In genomic region chr19:7743425-7743841, GRCh38 we compare ENCODE assay signal across 14 cellular contexts. TPM values are rescaled to one million over a fixed set of nuclear protein-coding genes. Genes with fewer than 3 reads are reported as not detected.
DNase-seq lines count a peak whose midpoint lies in the region; ATAC-seq, FAIRE-seq and TF ChIP-seq lines count a peak whose summit lies in the region.
"Had no signal": no experiment of that assay in that cellular context is flagged by ENCODE, and none has a peak within 500 bp of the region (broad histone marks: within the 10 kb centered on the region; RNA-seq: fewer than 3 reads in every experiment).

No MANE protein-coding gene starts in this region.

- TF ChIP-seq CTCF in glutamatergic neuron (IDR thresholded peaks at IDR 0.05; ENCODE audit: partially characterized antibody, unreplicated experiment): no peak
- no peak for TF ChIP-seq CTCF in right atrium auricular region (IDR thresholded peaks at IDR 0.05)

- H3K27ac ChIP-seq in right atrium auricular region: no peak overlapping the region
- H3K27ac ChIP-seq: upper lobe of left lung had no signal

- H3K27me3 Mint-ChIP-seq in glutamatergic neuron (ENCODE audit: unreplicated experiment): peaks cover 4% of the 10 kb centered on the region

- no peaks in the 10 kb centered on the region for H3K4me1 ChIP-seq in right atrium auricular region
- H3K4me1 ChIP-seq: HAP-1, upper lobe of left lung had no signal

- H3K9me3 ChIP-seq in right atrium auricular region: no peaks in the 10 kb centered on the region
- H3K9me3 ChIP-seq: HAP-1, upper lobe of left lung had no signal

- peaks cover 5% of the 10 kb centered on the region for H3K36me3 Mint-ChIP-seq in glutamatergic neuron (ENCODE audit: unreplicated experiment)
- H3K36me3 Mint-ChIP-seq: brain had no signal

- H3K9me3 Mint-ChIP-seq in glutamatergic neuron (ENCODE audit: unreplicated experiment): peaks cover 15% of the 10 kb centered on the region

- ATAC-seq in GM18498 (IDR thresholded peaks at IDR 0.05; ENCODE audit: unreplicated experiment) (peak; percentile 50), GM19438 (IDR thresholded peaks at IDR 0.05; ENCODE audit: low read depth, unreplicated experiment) (peak; percentile 77), HG03159 (IDR thresholded peaks at IDR 0.05; ENCODE audit: unreplicated experiment) (peak; percentile 81), HG02885 (IDR thresholded peaks at IDR 0.05; ENCODE audit: poor library complexity, unreplicated experiment) (no peak)
- ATAC-seq: Panc1 had no signal

- DNase-seq in glutamatergic neuron (no peak), HTR-8/SVneo (ENCODE audit: insufficient read length, low spot score) (no peak), right atrium auricular region (ENCODE audit: low spot score) (no peak)
- DNase-seq: COR-L47, T1000, upper lobe of left lung had no signal

- peaks cover 25% of the 10 kb centered on the region for H3K4me1 Mint-ChIP-seq in glutamatergic neuron (ENCODE audit: low read depth, unreplicated experiment)
- H3K4me1 Mint-ChIP-seq: brain had no signal

- H3K27me3 ChIP-seq in right atrium auricular region: no peaks in the 10 kb centered on the region
- H3K27me3 ChIP-seq: upper lobe of left lung had no signal

- H3K4me3 Mint-ChIP-seq in glutamatergic neuron (ENCODE audit: unreplicated experiment): peak overlapping the region; percentile 71
- H3K4me3 Mint-ChIP-seq: brain had no signal

- H3K4me3 ChIP-seq in right atrium auricular region: no peak overlapping the region
- H3K4me3 ChIP-seq: HAP-1, upper lobe of left lung had no signal

- no peak for FAIRE-seq in HTR-8/SVneo (lab: Jason Lieb, UNC)
- FAIRE-seq: endothelial cell of umbilical vein had no signal

- peak overlapping the region; percentile 95 for H3K27ac Mint-ChIP-seq in glutamatergic neuron (ENCODE audit: unreplicated experiment)
- H3K27ac Mint-ChIP-seq: brain had no signal

- no peaks in the 10 kb centered on the region for H3K36me3 ChIP-seq in right atrium auricular region
- H3K36me3 ChIP-seq: HAP-1, upper lobe of left lung had no signal

RNA-seq across cellular contexts. Expression of gene CD209, which starts 3.9 kb away (rescaled TPM):
- total RNA-seq in glutamatergic neuron (ENCODE audit: unreplicated experiment) (not detected), right atrium auricular region (1 to 10 TPM in 1 of 2 donors, under 1 TPM in 1; 0.59 to 4.3 TPM)
- total RNA-seq: endothelial cell of umbilical vein had no signal

RNA-seq across cellular contexts. Expression of gene CLEC4G, which starts 11.5 kb away (rescaled TPM):
- total RNA-seq in glutamatergic neuron (ENCODE audit: unreplicated experiment) (14.8 TPM), right atrium auricular region (under 1 TPM in 1 of 2 donors, not detected in 1; 0.55 TPM)
- total RNA-seq: endothelial cell of umbilical vein had no signal

RNA-seq across cellular contexts. Expression of gene CLEC4M, which starts 19.6 kb away (rescaled TPM):
- total RNA-seq in glutamatergic neuron (ENCODE audit: unreplicated experiment): not detected
- total RNA-seq in right atrium auricular region: not detected

RNA-seq across cellular contexts. Expression of gene FCER2, which starts 41.5 kb away (rescaled TPM):
- total RNA-seq in glutamatergic neuron (ENCODE audit: unreplicated experiment): not detected
- not detected for total RNA-seq in right atrium auricular region
- total RNA-seq: endothelial cell of umbilical vein had no signal

Comparison
In these comparisons a context has a peak if more than half of its experiments do, and no peak if none do; other contexts are left out.
1. RNA of gene CLEC4G, which starts 11.5 kb away (total RNA-seq): 14.8 TPM in glutamatergic neuron (single experiment); 0.55 TPM in right atrium auricular region; every median in the first group is over 10 times any median in the second.